ENCODE assay signal across 8 cellular contexts in the genomic region with DNA sequence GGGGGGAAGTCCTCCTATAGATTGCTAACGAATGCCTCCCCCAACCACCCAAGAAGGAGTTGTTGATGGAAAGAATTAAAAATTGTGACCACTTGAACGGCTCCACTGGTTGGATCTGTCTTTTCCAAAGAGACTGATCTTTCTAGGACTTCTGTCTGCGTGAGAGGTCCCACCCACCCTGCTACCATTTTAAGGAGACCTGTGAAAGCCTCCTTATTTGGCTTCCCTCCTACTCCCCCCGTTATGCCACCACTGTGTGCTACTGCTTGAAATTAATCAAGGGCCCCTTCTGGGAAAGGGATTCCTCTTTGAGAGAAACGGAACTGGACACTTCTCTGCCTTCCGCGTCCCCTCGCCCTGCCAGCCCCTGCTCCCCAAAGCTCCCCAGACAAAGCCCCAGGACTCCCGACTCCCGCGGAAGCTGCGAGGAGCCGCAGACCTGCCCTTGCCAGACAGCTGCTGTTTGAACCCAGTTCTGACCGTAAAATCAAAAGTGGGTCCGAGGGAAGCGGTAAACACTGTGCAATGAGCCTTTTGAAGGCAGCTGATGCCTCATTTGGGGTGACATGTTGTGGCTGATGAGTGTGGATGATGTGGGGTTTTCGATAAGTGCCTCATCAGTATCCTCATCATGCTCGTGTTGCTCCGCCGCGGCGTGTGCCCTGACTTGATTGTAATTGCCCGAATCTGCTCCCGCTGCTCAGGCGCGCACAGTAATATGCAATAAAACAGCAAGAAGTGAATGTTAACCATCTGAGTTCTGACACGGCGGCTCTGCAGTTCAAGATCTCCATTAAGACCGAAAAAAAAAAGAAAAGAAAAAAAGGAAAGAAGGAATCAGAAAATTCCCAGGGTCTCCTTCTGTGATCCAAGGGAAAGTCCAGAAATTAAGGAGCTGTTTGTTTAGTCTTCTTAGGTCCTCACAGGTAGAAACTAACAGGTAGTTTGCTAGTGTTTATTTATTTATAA. TPM values are rescaled to one million over a fixed set of nuclear protein-coding genes. Genes with fewer than 3 reads are reported as not detected.
DNase-seq lines count a peak whose midpoint lies in the region; ATAC-seq and TF ChIP-seq lines count a peak whose summit lies in the region.

No MANE protein-coding gene starts in this region.

- H3K9me3 ChIP-seq in mesenchymal stem cell (ENCODE audit: control insufficient read depth, low read length) (no peaks in the 10 kb centered on the region), thoracic aorta (no peaks in the 10 kb centered on the region)

- no peaks in the 10 kb centered on the region for H3K79me1 ChIP-seq in mesenchymal stem cell (replicated peaks; ENCODE audit: low read length, poor library complexity, severe bottlenecking)

- peak overlapping the region; percentile 41 for H3K4me3 ChIP-seq in astrocyte of the cerebellum (ENCODE audit: low read depth, low read length)
- H3K4me3 ChIP-seq in mesenchymal stem cell (ENCODE audit: insufficient read depth in 1 of 2, low read depth in 1 of 2, low read length in 2 of 2): peak overlapping the region in 1 of 2 experiments; percentile 78
- H3K4me3 ChIP-seq in thoracic aorta: peak overlapping the region; percentile 51

- peak; percentile 79 to 86 for ATAC-seq in activated CD4-positive, CD25-positive, alpha-beta regulatory T cell treated with anti-CD3 and anti-CD28 coated beads, Interleukin-2, amount 50 U/mL, for 24 hours
- ATAC-seq in thoracic aorta (ENCODE audit: insufficient number of reproducible peaks, low FRiP score, low read depth): no peak
- ATAC-seq in HG02938 (IDR thresholded peaks at IDR 0.05; ENCODE audit: unreplicated experiment): no peak

- H3K4ac ChIP-seq in mesenchymal stem cell (ENCODE audit: low read depth in 1 of 2, low read length in 2 of 2): no peak overlapping the region

- H2BK15ac ChIP-seq in mesenchymal stem cell (ENCODE audit: low read depth, poor library complexity, severe bottlenecking): no peak overlapping the region

- H2BK12ac ChIP-seq in mesenchymal stem cell (ENCODE audit: low read length in 2 of 2): no peak overlapping the region

- no peak overlapping the region for H2AK5ac ChIP-seq in mesenchymal stem cell (ENCODE audit: low read length, severe bottlenecking)

- H3K9ac ChIP-seq in mesenchymal stem cell (ENCODE audit: low read length): peak overlapping the region; percentile 32

- H3K27ac ChIP-seq in mesenchymal stem cell (ENCODE audit: low read length, poor library complexity, severe bottlenecking) (no peak overlapping the region), thoracic aorta (no peak overlapping the region)

- in situ Hi-C loops in astrocyte of the cerebellum (cut with HindIII; ENCODE audit: low sequenced_read_pairs): no loop called here

- H4K8ac ChIP-seq in mesenchymal stem cell (ENCODE audit: low read length): no peak overlapping the region

- H3K27me3 ChIP-seq in mesenchymal stem cell (ENCODE audit: control insufficient read depth in 1 of 2, insufficient read depth in 1 of 2, low read length in 2 of 2): peaks cover 3 to 56% of the 10 kb centered on the region in 2 experiments
- peaks cover 7% of the 10 kb centered on the region for H3K27me3 ChIP-seq in thoracic aorta (replicated peaks; ENCODE audit: insufficient read depth)

- H4K91ac ChIP-seq in mesenchymal stem cell (ENCODE audit: low read length): no peak overlapping the region

- H2BK120ac ChIP-seq in mesenchymal stem cell (ENCODE audit: low read depth, low read length): no peak overlapping the region

- H3K4me1 ChIP-seq in mesenchymal stem cell (ENCODE audit: control insufficient read depth, insufficient read depth, low read depth, low read length): peaks cover 1% of the 10 kb centered on the region
- peaks cover 5 to 9% of the 10 kb centered on the region in 2 donors for H3K4me1 ChIP-seq in thoracic aorta (ENCODE audit: control insufficient read depth in 1 of 2, low read depth in 2 of 2)

- H2AFZ ChIP-seq in mesenchymal stem cell (ENCODE audit: low read depth, low read length): no peak overlapping the region

- DNase-seq in activated CD4-positive, CD25-positive, alpha-beta regulatory T cell treated with anti-CD3 and anti-CD28 coated beads, Interleukin-2, amount 50 U/mL, for 72 hours: no peak
- DNase-seq in astrocyte of the cerebellum (ENCODE audit: low read depth) (peak; percentile 6), mesenchymal stem cell (no peak), thoracic aorta (ENCODE audit: low spot score) (no peak), HuH-7.5 (ENCODE audit: low spot score) (no peak), SW 1271 (lab: John Stamatoyannopoulos, UW) (no peak)

- H3K14ac ChIP-seq in mesenchymal stem cell (ENCODE audit: low read length in 2 of 2): peak overlapping the region in 1 of 2 experiments; percentile 51

- H3K23ac ChIP-seq in mesenchymal stem cell (ENCODE audit: low read length in 2 of 2): no peak overlapping the region

- H3K4me2 ChIP-seq in mesenchymal stem cell (ENCODE audit: low read length, poor library complexity, severe bottlenecking): no peak overlapping the region

- TF ChIP-seq CTCF in astrocyte of the cerebellum (IDR thresholded peaks at IDR 0.05; ENCODE audit: low read depth, low read length, missing control alignments) (no peak), thoracic aorta (IDR thresholded peaks at IDR 0.05) (no peak)

- no peak overlapping the region for H3K18ac ChIP-seq in mesenchymal stem cell (ENCODE audit: low read depth in 1 of 2, low read length in 2 of 2)

- WGBS in mesenchymal stem cell: 93% methylated on average over 29 of the region's 29 CpGs

- H3K36me3 ChIP-seq in mesenchymal stem cell (ENCODE audit: control insufficient read depth in 1 of 2, insufficient read depth in 2 of 2, low read depth in 1 of 2, low read length in 2 of 2) (no peaks in the 10 kb centered on the region), thoracic aorta (no peaks in the 10 kb centered on the region)

- H2BK5ac ChIP-seq in mesenchymal stem cell (ENCODE audit: low read depth, low read length, poor library complexity, severe bottlenecking): no peak overlapping the region

RNA-seq across cellular contexts. Expression of a gene that starts 48.2 kb away (rescaled TPM):
- polyA plus RNA-seq in mesenchymal stem cell (2013, experiment 1 of 2): 23.4 TPM
- 25.4 TPM for polyA plus RNA-seq in mesenchymal stem cell (2013, experiment 2 of 2)
- total RNA-seq in thoracic aorta: 10 to 100 TPM; 22.7 to 23.4 TPM

Comparison
In these comparisons a context has a peak if more than half of its experiments do, and no peak if none do; other contexts are left out.
1. ATAC-seq: peak in activated CD4-positive, CD25-positive, alpha-beta regulatory T cell treated with anti-CD3 and anti-CD28 coated beads, Interleukin-2, amount 50 U/mL, for 24 hours (2 of 2); none in thoracic aorta (single experiment) and HG02938 (single experiment).